Comparison of ENCODE assay signal across 1 cellular context in genomic region chr14:65813760-65814387, GRCh38.
TF ChIP-seq lines count a peak whose summit lies in the region.

No MANE protein-coding gene starts in this region.

TF ChIP-seq in GM23338, 12 proteins besides CTCF, POLR2A, EP300 and RAD21 (continued from another document):
- TF ChIP-seq ZNF462 (CRISPR knock-in tag; IDR thresholded peaks at IDR 0.05), result peak; percentile 1; the same call in 1 of the 2 replicates
